In the genomic region with DNA sequence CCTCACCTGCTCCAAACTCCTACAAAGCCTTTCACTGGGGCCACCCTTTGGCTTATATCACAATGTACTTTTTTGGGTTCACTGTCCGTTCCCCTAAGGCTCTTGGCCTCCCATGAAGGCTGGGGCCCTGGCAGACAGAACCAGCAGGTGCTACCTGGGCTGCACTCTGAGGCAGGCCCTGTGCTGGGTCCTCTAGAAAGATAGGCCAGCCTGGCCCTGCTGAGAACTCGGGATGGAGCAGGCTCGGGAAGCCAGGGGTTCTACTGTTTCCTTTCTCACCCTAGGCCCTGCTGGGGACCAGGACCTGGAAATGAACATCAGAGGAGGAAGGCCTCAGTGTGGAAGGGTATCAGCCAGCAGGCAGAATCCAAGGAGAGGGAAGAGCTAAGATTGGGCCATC, we compare ENCODE assay signal across 20 cellular contexts.
"Had no signal": no experiment of that assay in that cellular context is flagged by ENCODE, and none has a peak within 500 bp of the region (broad histone marks: within the 10 kb centered on the region; RNA-seq: fewer than 3 reads in every experiment).

No MANE protein-coding gene starts in this region.

- H3K27ac ChIP-seq: colonic mucosa, neutrophil, testis, upper lobe of right lung had no signal

- ATAC-seq: activated T-cell treated with anti-CD3 and anti-CD28 coated beads, Interleukin-2, amount 50 U/mL, for 4 hours; naive thymus-derived CD4-positive, alpha-beta T cell; stimulated activated naive CD8-positive, alpha-beta T cell treated with anti-CD3 and anti-CD28 coated beads, Interleukin-15, Interleukin-2, amounts not matched to agents 100 U/mL and 50 U/mL, for 24 hours; T-helper 17 cell; upper lobe of right lung; WTC11 had no signal

- H3K4me3 ChIP-seq: colonic mucosa, lung, testis, upper lobe of right lung had no signal

- DNase-seq: activated CD4-positive, alpha-beta memory T cell treated with anti-CD3 and anti-CD28 coated beads, Interleukin-2, amount 10 ng/mL, durations not matched to agents 7 days and 5 days; activated CD4-positive, alpha-beta T cell treated with anti-CD3 and anti-CD28 coated beads for 4 hours; activated effector memory CD4-positive, alpha-beta T cell treated with Interleukin-2 at 50 U/mL for 16 hours; activated naive CD4-positive, alpha-beta T cell treated with anti-CD3 and anti-CD28 coated beads, Interleukin-2, amount 50 U/mL, for 16 hours; activated T-cell treated with anti-CD3 and anti-CD28 coated beads, Interleukin-2, amount 50 U/mL, for 4 hours; central memory CD4-positive, alpha-beta T cell; colonic mucosa; glutamatergic neuron; hypothalamus; kidney glomerular epithelial cell; naive thymus-derived CD4-positive, alpha-beta T cell; small intestine; stimulated activated CD4-positive, alpha-beta T cell treated with anti-CD3 and anti-CD28 coated beads, Interleukin-4, amount 100 ng/mL, for 4 hours; stimulated activated naive CD8-positive, alpha-beta T cell treated with anti-CD3 and anti-CD28 coated beads, Interleukin-15, Interleukin-2, amounts not matched to agents 100 U/mL and 50 U/mL, for 24 hours; T-helper 17 cell; testis; upper lobe of right lung had no signal

- FAIRE-seq: small intestine had no signal

- H3K36me3 ChIP-seq: colonic mucosa, neutrophil, upper lobe of right lung had no signal

- H3K9me3 ChIP-seq: colonic mucosa, neutrophil, testis, upper lobe of right lung had no signal

- H3K27me3 ChIP-seq: colonic mucosa, testis, upper lobe of right lung had no signal
